In genomic region chr11:57348052-57348451, GRCh38 we compare ENCODE assay signal across 1 cellular context.
TF ChIP-seq lines count a peak whose summit lies in the region.

No MANE protein-coding gene starts in this region.

TF ChIP-seq in H1, 55 proteins besides CTCF, POLR2A, EP300 and RAD21:
- TF ChIP-seq KDM4A (IDR thresholded peaks at IDR 0.05; ENCODE audit: low read depth, low read length, severe bottlenecking) (no peak), CEBPB (IDR thresholded peaks at IDR 0.05; ENCODE audit: low read depth, low read length) (no peak), MAFK (IDR thresholded peaks at IDR 0.05; ENCODE audit: low read depth, low read length) (no peak), CTBP2 (IDR thresholded peaks at IDR 0.05; ENCODE audit: borderline replicate concordance, insufficient read depth, insufficient read length, low read length) (no peak), ATF3 (IDR thresholded peaks at IDR 0.05; ENCODE audit: insufficient read depth, low read depth, low read length) (no peak), SP1 (IDR thresholded peaks at IDR 0.05; ENCODE audit: low read depth, low read length) (no peak), RXRA (IDR thresholded peaks at IDR 0.05; ENCODE audit: insufficient read depth, low read depth, low read length) (no peak), POU5F1 (IDR thresholded peaks at IDR 0.05; ENCODE audit: low read depth, low read length) (no peak), RBBP5 (IDR thresholded peaks at IDR 0.05; ENCODE audit: borderline replicate concordance, low read depth, low read length) (no peak), BRCA1 (IDR thresholded peaks at IDR 0.05; ENCODE audit: low read depth, low read length) (no peak), RFX5 (IDR thresholded peaks at IDR 0.05; ENCODE audit: borderline replicate concordance, low read depth, low read length) (no peak), KDM1A (IDR thresholded peaks at IDR 0.05; ENCODE audit: borderline replicate concordance, low read length) (no peak), USF2 (IDR thresholded peaks at IDR 0.05; ENCODE audit: low read length) (no peak), PHF8 (conservative IDR thresholded peaks at IDR 0.05; ENCODE audit: low read depth, low read length) (no peak), NRF1 (IDR thresholded peaks at IDR 0.05; ENCODE audit: low read depth, low read length) (no peak), EGR1 (IDR thresholded peaks at IDR 0.05; ENCODE audit: borderline replicate concordance, low read depth, low read length) (no peak), KDM5A (IDR thresholded peaks at IDR 0.05; ENCODE audit: low read length) (no peak)
